Comparison of ENCODE assay signal across 8 cellular contexts in the genomic region with DNA sequence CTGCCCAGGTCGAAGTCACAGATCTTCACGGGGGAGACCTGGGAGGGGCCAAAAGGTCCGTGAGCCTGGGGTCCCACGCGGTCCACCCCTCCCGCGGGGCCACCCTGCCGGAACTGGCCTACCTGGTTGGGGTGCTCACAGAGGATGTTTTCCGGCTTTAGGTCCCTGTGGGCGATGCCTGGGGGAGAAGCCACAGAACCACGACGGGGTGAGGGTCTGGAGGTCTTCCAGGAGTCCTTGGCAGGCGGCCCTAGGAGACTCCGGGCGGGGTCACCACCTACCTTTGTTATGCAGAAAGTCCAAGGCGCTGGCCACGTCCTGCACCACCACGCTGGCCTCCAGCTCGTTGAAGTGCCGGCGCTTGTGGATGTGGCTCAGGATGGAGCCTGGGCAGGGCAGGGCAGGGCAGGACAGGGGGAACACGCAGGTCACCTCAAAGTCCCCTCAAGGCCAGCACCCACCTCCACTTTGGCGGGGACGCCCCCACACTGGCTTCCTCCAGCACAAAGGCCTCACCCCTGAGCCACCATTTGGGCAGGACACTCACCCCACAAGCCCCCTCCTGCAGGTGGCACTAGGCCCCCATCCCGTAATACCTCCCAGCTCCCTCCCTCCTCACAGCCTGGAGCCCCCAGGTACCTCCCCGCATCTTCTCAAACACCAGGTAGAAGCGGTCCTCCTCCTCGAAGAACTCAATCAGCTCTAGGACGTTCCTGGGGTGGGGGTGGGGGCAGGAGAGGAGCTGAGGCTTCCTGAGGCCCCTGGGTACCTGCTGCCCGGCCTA. TPM values are rescaled to one million over a fixed set of nuclear protein-coding genes. Genes with fewer than 3 reads are reported as not detected.
DNase-seq lines count a peak whose midpoint lies in the region; ATAC-seq and TF ChIP-seq lines count a peak whose summit lies in the region.

No MANE protein-coding gene starts in this region.

- no peak for TF ChIP-seq POLR2A in erythroblast (IDR thresholded peaks at IDR 0.05; ENCODE audit: low read length)

- intact Hi-C loops in dendritic cell treated with granulocyte-macrophage colony-stimulating factor and Interleukin-4, amounts not matched to agents 40 ng/mL and 50 ng/mL, for 4 days (cut with micrococcal nuclease) = no loop called here

- peak overlapping the region; percentile 91 for H3K27ac ChIP-seq in HUES6 (ENCODE audit: low read depth, low read length)

- no peak for ATAC-seq in natural killer cell treated with Interleukin-12 subunit alpha and Interleukin-12 subunit beta and Interleukin-15 and Interleukin-18, amount 100 ng/mL, for 72 hours

- H3K27ac Mint-ChIP-seq in dendritic cell treated with granulocyte-macrophage colony-stimulating factor and Interleukin-4, amounts not matched to agents 40 ng/mL and 50 ng/mL, for 4 days = peak overlapping the region; percentile 96
- peak overlapping the region; percentile 56 to 75 for H3K27ac Mint-ChIP-seq in natural killer cell treated with Interleukin-12 subunit alpha and Interleukin-12 subunit beta and Interleukin-15 and Interleukin-18, amount 100 ng/mL, for 72 hours

- H3K9me3 ChIP-seq in HUES6 (ENCODE audit: control insufficient read depth, insufficient read depth, low read depth, low read length) = no peaks in the 10 kb centered on the region

- no peak for DNase-seq in natural killer cell treated with Interleukin-12 subunit alpha and Interleukin-12 subunit beta and Interleukin-15 and Interleukin-18, amount 100 ng/mL, for 72 hours (ENCODE audit: low spot score)
- DNase-seq in erythroblast (lab: John Stamatoyannopoulos, UW) (no peak), SK-N-DZ (ENCODE audit: low spot score) (no peak), DMS79 treated with DMSO at 0.1 percent for 48 hours (lab: John Stamatoyannopoulos, UW) (no peak), putamen (ENCODE audit: low spot score) (no peak)

- peaks cover 98% of the 10 kb centered on the region for H3K36me3 Mint-ChIP-seq in dendritic cell treated with granulocyte-macrophage colony-stimulating factor and Interleukin-4, amounts not matched to agents 40 ng/mL and 50 ng/mL, for 4 days (ENCODE audit: low read depth)
- H3K36me3 Mint-ChIP-seq in natural killer cell treated with Interleukin-12 subunit alpha and Interleukin-12 subunit beta and Interleukin-15 and Interleukin-18, amount 100 ng/mL, for 72 hours = no peaks in the 10 kb centered on the region

- H3K27me3 ChIP-seq in HUES6 (ENCODE audit: control insufficient read depth, insufficient read depth, low read length) = no peaks in the 10 kb centered on the region

- H3K4me1 Mint-ChIP-seq in dendritic cell treated with granulocyte-macrophage colony-stimulating factor and Interleukin-4, amounts not matched to agents 40 ng/mL and 50 ng/mL, for 4 days (ENCODE audit: low read depth) = peaks cover 68% of the 10 kb centered on the region
- peaks cover 0 to 11% of the 10 kb centered on the region in 2 donors for H3K4me1 Mint-ChIP-seq in natural killer cell treated with Interleukin-12 subunit alpha and Interleukin-12 subunit beta and Interleukin-15 and Interleukin-18, amount 100 ng/mL, for 72 hours (ENCODE audit: low read depth in 2 of 2)

- peaks cover 16% of the 10 kb centered on the region for H3K4me1 ChIP-seq in HUES6 (ENCODE audit: control insufficient read depth, insufficient read depth, low read length)

- peak overlapping the region; percentile 22; the same call in 1 of the 2 replicates for H3K4me3 ChIP-seq in GM08714 (ENCODE audit: low read length)
- H3K4me3 ChIP-seq in HUES6 (ENCODE audit: low read depth, low read length) = peak overlapping the region; percentile 48

- H3K4me3 Mint-ChIP-seq in dendritic cell treated with granulocyte-macrophage colony-stimulating factor and Interleukin-4, amounts not matched to agents 40 ng/mL and 50 ng/mL, for 4 days = peak overlapping the region; percentile 76
- H3K4me3 Mint-ChIP-seq in natural killer cell treated with Interleukin-12 subunit alpha and Interleukin-12 subunit beta and Interleukin-15 and Interleukin-18, amount 100 ng/mL, for 72 hours = peak overlapping the region; percentile 58

- H3K36me3 ChIP-seq in HUES6 (ENCODE audit: control insufficient read depth, insufficient read depth, low read length) = peaks cover 61% of the 10 kb centered on the region

- H3K27me3 Mint-ChIP-seq in dendritic cell treated with granulocyte-macrophage colony-stimulating factor and Interleukin-4, amounts not matched to agents 40 ng/mL and 50 ng/mL, for 4 days = no peaks in the 10 kb centered on the region
- no peaks in the 10 kb centered on the region for H3K27me3 Mint-ChIP-seq in natural killer cell treated with Interleukin-12 subunit alpha and Interleukin-12 subunit beta and Interleukin-15 and Interleukin-18, amount 100 ng/mL, for 72 hours

- peak overlapping the region; percentile 63 for H3K9ac ChIP-seq in HUES6 (ENCODE audit: low read length)

- H3K9me3 Mint-ChIP-seq in dendritic cell treated with granulocyte-macrophage colony-stimulating factor and Interleukin-4, amounts not matched to agents 40 ng/mL and 50 ng/mL, for 4 days = no peaks in the 10 kb centered on the region
- no peaks in the 10 kb centered on the region for H3K9me3 Mint-ChIP-seq in natural killer cell treated with Interleukin-12 subunit alpha and Interleukin-12 subunit beta and Interleukin-15 and Interleukin-18, amount 100 ng/mL, for 72 hours

RNA-seq across cellular contexts. Expression of gene MKNK2, which starts 8.4 kb away (rescaled TPM):
- 100 to 1,000 TPM; 303 to 308 TPM for total RNA-seq in natural killer cell treated with Interleukin-12 subunit alpha and Interleukin-12 subunit beta and Interleukin-15 and Interleukin-18, amount 100 ng/mL, for 72 hours
- polyA plus RNA-seq in SK-N-DZ (2014; cell fraction: cytosol; rRNA removed) = 43.2 and 44.6 TPM in 2 replicates
- 59.1 and 76.4 TPM in 2 replicates for polyA plus RNA-seq in SK-N-DZ (2014; cell fraction: nucleus; rRNA removed)

RNA-seq across cellular contexts. Expression of gene BTBD2, which starts 27.2 kb away (rescaled TPM):
- total RNA-seq in natural killer cell treated with Interleukin-12 subunit alpha and Interleukin-12 subunit beta and Interleukin-15 and Interleukin-18, amount 100 ng/mL, for 72 hours = 10 to 100 TPM; 19.9 to 23.0 TPM
- 94.2 and 137 TPM in 2 replicates for polyA plus RNA-seq in SK-N-DZ (2014; cell fraction: cytosol; rRNA removed)
- 74.0 and 88.6 TPM in 2 replicates for polyA plus RNA-seq in SK-N-DZ (2014; cell fraction: nucleus; rRNA removed)

RNA-seq across cellular contexts. Expression of gene MOB3A, which starts 53.4 kb away (rescaled TPM):
- 100 to 1,000 TPM; 180 to 212 TPM for total RNA-seq in natural killer cell treated with Interleukin-12 subunit alpha and Interleukin-12 subunit beta and Interleukin-15 and Interleukin-18, amount 100 ng/mL, for 72 hours
- polyA plus RNA-seq in SK-N-DZ (2014; cell fraction: cytosol; rRNA removed) = 7.2 and 8.4 TPM in 2 replicates
- polyA plus RNA-seq in SK-N-DZ (2014; cell fraction: nucleus; rRNA removed) = 3.4 and 4.2 TPM in 2 replicates

RNA-seq across cellular contexts. Expression of gene IZUMO4, which starts 54.0 kb away (rescaled TPM):
- total RNA-seq in natural killer cell treated with Interleukin-12 subunit alpha and Interleukin-12 subunit beta and Interleukin-15 and Interleukin-18, amount 100 ng/mL, for 72 hours = 1 to 10 TPM; 5.7 to 5.9 TPM
- 0.27 and 1.7 TPM in 2 replicates for polyA plus RNA-seq in SK-N-DZ (2014; cell fraction: cytosol; rRNA removed)
- polyA plus RNA-seq in SK-N-DZ (2014; cell fraction: nucleus; rRNA removed) = 6.8 and 9.5 TPM in 2 replicates
